ENCODE assay signal across 1 cellular context in genomic region chr20:38883081-38883980, GRCh38.
TF ChIP-seq lines count a peak whose summit lies in the region.

No MANE protein-coding gene starts in this region.

TF ChIP-seq in WTC11, 78 proteins besides CTCF, POLR2A, EP300 and RAD21 (continued from another document):
- TF ChIP-seq, protein P1, sequence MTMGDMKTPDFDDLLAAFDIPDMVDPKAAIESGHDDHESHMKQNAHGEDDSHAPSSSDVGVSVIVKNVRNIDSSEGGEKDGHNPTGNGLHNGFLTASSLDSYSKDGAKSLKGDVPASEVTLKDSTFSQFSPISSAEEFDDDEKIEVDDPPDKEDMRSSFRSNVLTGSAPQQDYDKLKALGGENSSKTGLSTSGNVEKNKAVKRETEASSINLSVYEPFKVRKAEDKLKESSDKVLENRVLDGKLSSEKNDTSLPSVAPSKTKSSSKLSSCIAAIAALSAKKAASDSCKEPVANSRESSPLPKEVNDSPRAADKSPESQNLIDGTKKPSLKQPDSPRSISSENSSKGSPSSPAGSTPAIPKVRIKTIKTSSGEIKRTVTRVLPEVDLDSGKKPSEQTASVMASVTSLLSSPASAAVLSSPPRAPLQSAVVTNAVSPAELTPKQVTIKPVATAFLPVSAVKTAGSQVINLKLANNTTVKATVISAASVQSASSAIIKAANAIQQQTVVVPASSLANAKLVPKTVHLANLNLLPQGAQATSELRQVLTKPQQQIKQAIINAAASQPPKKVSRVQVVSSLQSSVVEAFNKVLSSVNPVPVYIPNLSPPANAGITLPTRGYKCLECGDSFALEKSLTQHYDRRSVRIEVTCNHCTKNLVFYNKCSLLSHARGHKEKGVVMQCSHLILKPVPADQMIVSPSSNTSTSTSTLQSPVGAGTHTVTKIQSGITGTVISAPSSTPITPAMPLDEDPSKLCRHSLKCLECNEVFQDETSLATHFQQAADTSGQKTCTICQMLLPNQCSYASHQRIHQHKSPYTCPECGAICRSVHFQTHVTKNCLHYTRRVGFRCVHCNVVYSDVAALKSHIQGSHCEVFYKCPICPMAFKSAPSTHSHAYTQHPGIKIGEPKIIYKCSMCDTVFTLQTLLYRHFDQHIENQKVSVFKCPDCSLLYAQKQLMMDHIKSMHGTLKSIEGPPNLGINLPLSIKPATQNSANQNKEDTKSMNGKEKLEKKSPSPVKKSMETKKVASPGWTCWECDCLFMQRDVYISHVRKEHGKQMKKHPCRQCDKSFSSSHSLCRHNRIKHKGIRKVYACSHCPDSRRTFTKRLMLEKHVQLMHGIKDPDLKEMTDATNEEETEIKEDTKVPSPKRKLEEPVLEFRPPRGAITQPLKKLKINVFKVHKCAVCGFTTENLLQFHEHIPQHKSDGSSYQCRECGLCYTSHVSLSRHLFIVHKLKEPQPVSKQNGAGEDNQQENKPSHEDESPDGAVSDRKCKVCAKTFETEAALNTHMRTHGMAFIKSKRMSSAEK (CRISPR knock-in tag; IDR thresholded peaks at IDR 0.05; ENCODE audit: borderline replicate concordance) = no peak
